ENCODE assay signal across 2 cellular contexts in genomic region chr1:200930285-200930684, GRCh38. TPM values are rescaled to one million over a fixed set of nuclear protein-coding genes. Genes with fewer than 3 reads are reported as not detected.
"Had no signal": no experiment of that assay in that cellular context is flagged by ENCODE, and none has a peak within 500 bp of the region (broad histone marks: within the 10 kb centered on the region; RNA-seq: fewer than 3 reads in every experiment).

No MANE protein-coding gene starts in this region.

RNA-seq across cellular contexts. Expression of gene GPR25, which starts 57.5 kb away (rescaled TPM):
- total RNA-seq: G401, GM12878 had no signal
- polyA plus RNA-seq: GM12878 had no signal
